12 cellular contexts compared by ENCODE assay signal in genomic region chr6:80438728-80439127, GRCh38.
DNase-seq lines count a peak whose midpoint lies in the region; ATAC-seq lines count a peak whose summit lies in the region.
"Had no signal": no experiment of that assay in that cellular context is flagged by ENCODE, and none has a peak within 500 bp of the region (broad histone marks: within the 10 kb centered on the region; RNA-seq: fewer than 3 reads in every experiment).

No MANE protein-coding gene starts in this region.

- no peak overlapping the region for H3K27ac Mint-ChIP-seq in activated CD4-positive, alpha-beta memory T cell treated with anti-CD3 and anti-CD28 coated beads, Interleukin-2, amount 10 ng/mL, durations not matched to agents 7 days and 5 days
- H3K27ac Mint-ChIP-seq: activated naive CD8-positive, alpha-beta T cell; memory B cell had no signal

- H3K27me3 Mint-ChIP-seq in activated CD4-positive, alpha-beta memory T cell treated with anti-CD3 and anti-CD28 coated beads, Interleukin-2, amount 10 ng/mL, durations not matched to agents 7 days and 5 days, result no peaks in the 10 kb centered on the region
- H3K27me3 Mint-ChIP-seq: activated naive CD8-positive, alpha-beta T cell; memory B cell had no signal

- no peaks in the 10 kb centered on the region for H3K4me1 Mint-ChIP-seq in activated CD4-positive, alpha-beta memory T cell treated with anti-CD3 and anti-CD28 coated beads, Interleukin-2, amount 10 ng/mL, durations not matched to agents 7 days and 5 days
- H3K4me1 Mint-ChIP-seq: memory B cell had no signal

- CTCF ChIA-PET in activated CD4-positive, alpha-beta memory T cell treated with anti-CD3 and anti-CD28 coated beads, Interleukin-2, amount 10 ng/mL, durations not matched to agents 7 days and 5 days (lab: Charles Lee), result no interaction called here

- no peak for ATAC-seq in HG03565 (IDR thresholded peaks at IDR 0.05; ENCODE audit: unreplicated experiment)
- ATAC-seq: stimulated activated naive CD8-positive, alpha-beta T cell treated with anti-CD3 and anti-CD28 coated beads, Interleukin-15, Interleukin-2, amounts not matched to agents 100 U/mL and 50 U/mL, for 24 hours had no signal

- H3K9me3 Mint-ChIP-seq in activated CD4-positive, alpha-beta memory T cell treated with anti-CD3 and anti-CD28 coated beads, Interleukin-2, amount 10 ng/mL, durations not matched to agents 7 days and 5 days, result no peaks in the 10 kb centered on the region
- H3K9me3 Mint-ChIP-seq: memory B cell had no signal

- H3K4me3 Mint-ChIP-seq in activated CD4-positive, alpha-beta memory T cell treated with anti-CD3 and anti-CD28 coated beads, Interleukin-2, amount 10 ng/mL, durations not matched to agents 7 days and 5 days, result no peak overlapping the region
- H3K4me3 Mint-ChIP-seq: activated naive CD8-positive, alpha-beta T cell; memory B cell had no signal

- H3K36me3 Mint-ChIP-seq in activated CD4-positive, alpha-beta memory T cell treated with anti-CD3 and anti-CD28 coated beads, Interleukin-2, amount 10 ng/mL, durations not matched to agents 7 days and 5 days (ENCODE audit: low read depth), result no peaks in the 10 kb centered on the region
- H3K36me3 Mint-ChIP-seq: memory B cell had no signal

- peak; percentile 95 for DNase-seq in EL
- DNase-seq in NCI-H69 (lab: John Stamatoyannopoulos, UW), result peak; percentile 71
- DNase-seq in epidermal melanocyte (ENCODE audit: insufficient read length, low spot score), result peak; percentile 32
- peak; percentile 67 for DNase-seq in non-pigmented ciliary epithelial cell (ENCODE audit: low read depth)
- no peak for DNase-seq in NCI-H1417 (lab: John Stamatoyannopoulos, UW)
- DNase-seq in activated CD4-positive, alpha-beta memory T cell treated with anti-CD3 and anti-CD28 coated beads, Interleukin-2, amount 10 ng/mL, durations not matched to agents 7 days and 5 days, result no peak
- DNase-seq in SKM-1 (lab: John Stamatoyannopoulos, UW; ENCODE audit: unreplicated experiment), result no peak
- DNase-seq: Kasumi-1; stimulated activated naive CD8-positive, alpha-beta T cell treated with anti-CD3 and anti-CD28 coated beads, Interleukin-15, Interleukin-2, amounts not matched to agents 100 U/mL and 50 U/mL, for 24 hours had no signal

- POLR2A ChIA-PET in activated CD4-positive, alpha-beta memory T cell treated with anti-CD3 and anti-CD28 coated beads, Interleukin-2, amount 10 ng/mL, durations not matched to agents 7 days and 5 days (lab: Charles Lee), result no interaction called here

Comparison
In these comparisons a context has a peak if more than half of its experiments do, and no peak if none do; other contexts are left out.
1. DNase-seq: peak in EL (single experiment), NCI-H69 (single experiment), epidermal melanocyte (single experiment) and non-pigmented ciliary epithelial cell (single experiment); none in NCI-H1417 (0 of 3), activated CD4-positive, alpha-beta memory T cell treated with anti-CD3 and anti-CD28 coated beads, Interleukin-2, amount 10 ng/mL, durations not matched to agents 7 days and 5 days (single experiment) and SKM-1 (single experiment).